In the genomic region with DNA sequence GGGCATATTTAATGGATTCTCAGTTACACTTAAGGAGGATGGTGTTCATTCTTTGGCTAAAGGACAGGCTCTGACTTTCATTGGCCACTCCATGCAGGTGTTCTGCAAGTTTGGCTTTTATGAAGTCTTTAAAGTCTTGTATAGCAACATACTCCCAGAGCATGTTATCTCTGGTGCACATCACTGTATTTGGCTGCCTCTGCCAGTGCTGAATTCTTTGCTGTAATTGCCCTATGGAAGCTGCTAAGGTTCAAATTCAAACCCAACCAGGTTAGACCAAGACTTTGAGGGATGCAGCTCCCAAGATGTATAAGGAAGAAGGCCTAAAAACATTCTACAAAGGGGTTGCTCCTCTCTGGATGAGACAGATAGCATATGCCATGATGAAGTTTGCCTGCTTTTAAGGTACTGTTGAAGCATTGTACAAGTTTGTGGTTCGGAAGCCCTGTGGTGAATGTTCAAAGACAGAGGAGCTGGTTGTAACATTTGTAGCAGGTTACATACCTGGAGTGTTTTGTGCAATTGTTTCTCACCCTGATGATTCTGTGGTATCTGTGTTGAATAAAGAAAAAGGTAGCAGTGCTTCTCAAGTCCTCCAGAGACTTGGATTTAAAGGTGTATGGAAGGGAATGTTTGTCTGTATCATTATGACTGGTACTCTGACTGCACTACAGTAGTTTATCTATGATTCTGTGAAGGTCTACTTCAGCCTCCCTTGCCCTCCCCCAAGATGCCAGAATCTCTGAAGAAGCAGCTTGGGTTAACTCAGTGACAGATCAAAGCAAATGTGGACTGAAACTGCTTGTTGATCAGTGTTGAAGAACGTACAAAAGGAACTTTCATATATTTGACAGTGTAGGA, we compare ENCODE assay signal across 9 cellular contexts. TPM values are rescaled to one million over a fixed set of nuclear protein-coding genes. Genes with fewer than 3 reads are reported as not detected.
A peak's percentile ranks its signal among the peaks of the same experiment; 100 is the strongest.
DNase-seq lines count a peak whose midpoint lies in the region; ATAC-seq and TF ChIP-seq lines count a peak whose summit lies in the region.
"Had no signal": no experiment of that assay in that cellular context is flagged by ENCODE, and none has a peak within 500 bp of the region (broad histone marks: within the 10 kb centered on the region; RNA-seq: fewer than 3 reads in every experiment).

No MANE protein-coding gene starts in this region.

- H3K36me3 Mint-ChIP-seq in T-helper 1 cell treated with Interleukin-12 subunit alpha and Interleukin-12 subunit beta and Interleukin-4 antibody, amounts not matched to agents 30 μg/mL and 1 μg/mL, for 36 hours (ENCODE audit: low read depth): peaks cover 24% of the 10 kb centered on the region
- peaks cover 0 to 8% (median 4%) of the 10 kb centered on the region in 3 donors for H3K36me3 Mint-ChIP-seq in naive thymus-derived CD8-positive, alpha-beta T cell

- peak in 8 of 10 donors; percentile 25 to 81 (median 60) for DNase-seq in naive thymus-derived CD8-positive, alpha-beta T cell
- DNase-seq in BE2C: no peak
- no peak for DNase-seq in NCI-H748 (lab: John Stamatoyannopoulos, UW; ENCODE audit: unreplicated experiment)
- DNase-seq in transverse colon: no peak
- DNase-seq: right lobe of liver had no signal

- peak overlapping the region; percentile 79 for H3K4me3 Mint-ChIP-seq in T-helper 1 cell treated with Interleukin-12 subunit alpha and Interleukin-12 subunit beta and Interleukin-4 antibody, amounts not matched to agents 30 μg/mL and 1 μg/mL, for 36 hours
- peak overlapping the region; percentile 68 to 95 (median 86) for H3K4me3 Mint-ChIP-seq in naive thymus-derived CD8-positive, alpha-beta T cell

- intact Hi-C loops in transverse colon (cut with DNase I; ENCODE audit: low total_unique reads): no loop called here

- H3K4me1 Mint-ChIP-seq in T-helper 1 cell treated with Interleukin-12 subunit alpha and Interleukin-12 subunit beta and Interleukin-4 antibody, amounts not matched to agents 30 μg/mL and 1 μg/mL, for 36 hours (ENCODE audit: low read depth): peaks cover 59% of the 10 kb centered on the region
- H3K4me1 Mint-ChIP-seq in naive thymus-derived CD8-positive, alpha-beta T cell: peaks cover 28 to 80% (median 76%) of the 10 kb centered on the region in 4 donors

- TF ChIP-seq CTCF in BE2C (IDR thresholded peaks at IDR 0.05; ENCODE audit: low read depth, low read length) (no peak), transverse colon (IDR thresholded peaks at IDR 0.05) (no peak)

- H3K36me3 ChIP-seq in BE2C (no peaks in the 10 kb centered on the region), transverse colon (no peaks in the 10 kb centered on the region)
- H3K36me3 ChIP-seq: right lobe of liver had no signal

- in situ Hi-C loops in transverse colon (cut with MboI; ENCODE audit: low pct_ligation_motif_present in 1 of 4, low pct_unique_long_range_greater_than_20kb in 1 of 4, low sequenced_read_pairs in 3 of 4): no loop called here

- peak overlapping the region in 2 of 4 donors; percentile 3 to 18 for H3K27ac ChIP-seq in transverse colon
- H3K27ac ChIP-seq: right lobe of liver had no signal

- TF ChIP-seq POLR2A in GM18505 (IDR thresholded peaks at IDR 0.05; ENCODE audit: borderline replicate concordance, extremely low read depth, insufficient read depth, insufficient read length): no peak
- TF ChIP-seq POLR2A in transverse colon (IDR thresholded peaks at IDR 0.05): no peak

- WGBS in transverse colon (ENCODE audit: low coverage in 1 of 2), 2 donors: 73% methylated on average over 2 of the region's 2 CpGs; no CpG with 5 or more reads in 1 of the 2 donors

- TF ChIP-seq EP300 in transverse colon (IDR thresholded peaks at IDR 0.05; ENCODE audit: low read depth): no peak

- peak overlapping the region; percentile 85 for H3K27ac Mint-ChIP-seq in T-helper 1 cell treated with Interleukin-12 subunit alpha and Interleukin-12 subunit beta and Interleukin-4 antibody, amounts not matched to agents 30 μg/mL and 1 μg/mL, for 36 hours
- H3K27ac Mint-ChIP-seq in naive thymus-derived CD8-positive, alpha-beta T cell: peak overlapping the region; percentile 78 to 97 (median 92)

- H3K27me3 ChIP-seq in BE2C (no peaks in the 10 kb centered on the region), transverse colon (no peaks in the 10 kb centered on the region)
- H3K27me3 ChIP-seq: right lobe of liver had no signal

- H3K4me3 ChIP-seq in BE2C (ENCODE audit: low read depth, low read length): no peak overlapping the region
- no peak overlapping the region for H3K4me3 ChIP-seq in transverse colon
- H3K4me3 ChIP-seq: right lobe of liver had no signal

- H3K4me1 ChIP-seq in BE2C: 0 out of 2 replicates have a peak, but pooled peaks cover 5% of the 10 kb centered on the region
- H3K4me1 ChIP-seq in transverse colon: no peaks in the 10 kb centered on the region

- no peaks in the 10 kb centered on the region for H3K9me3 ChIP-seq in BE2C
- H3K9me3 ChIP-seq in transverse colon: no peaks in the 10 kb centered on the region
- H3K9me3 ChIP-seq: right lobe of liver had no signal

- H3K27me3 Mint-ChIP-seq in T-helper 1 cell treated with Interleukin-12 subunit alpha and Interleukin-12 subunit beta and Interleukin-4 antibody, amounts not matched to agents 30 μg/mL and 1 μg/mL, for 36 hours (ENCODE audit: low read depth): no peaks in the 10 kb centered on the region
- no peaks in the 10 kb centered on the region for H3K27me3 Mint-ChIP-seq in naive thymus-derived CD8-positive, alpha-beta T cell

- POLR2A ChIA-PET in naive thymus-derived CD8-positive, alpha-beta T cell (lab: Charles Lee): interaction anchor here (1.2 to 13.0 kb wide), 9 partner anchors 9 to 151 kb away, joined by 3 to 269 read pairs (median 5); a partner anchor contains a TSS

- ATAC-seq in GM18505 (IDR thresholded peaks at IDR 0.05; ENCODE audit: unreplicated experiment) (peak; percentile 53), HG02610 (IDR thresholded peaks at IDR 0.05; ENCODE audit: unreplicated experiment) (peak; percentile 69), HG03457 (IDR thresholded peaks at IDR 0.05; ENCODE audit: unreplicated experiment) (no peak)
- ATAC-seq in naive thymus-derived CD8-positive, alpha-beta T cell: peak; percentile 86 to 88
- ATAC-seq: right lobe of liver had no signal

- H3K9me3 Mint-ChIP-seq in T-helper 1 cell treated with Interleukin-12 subunit alpha and Interleukin-12 subunit beta and Interleukin-4 antibody, amounts not matched to agents 30 μg/mL and 1 μg/mL, for 36 hours: no peaks in the 10 kb centered on the region
- H3K9me3 Mint-ChIP-seq in naive thymus-derived CD8-positive, alpha-beta T cell: no peaks in the 10 kb centered on the region

RNA-seq across cellular contexts. Expression of a gene that starts 19.4 kb away (rescaled TPM):
- 10 to 100 TPM; 28.7 to 30.9 TPM for total RNA-seq in naive thymus-derived CD8-positive, alpha-beta T cell
- 10 to 100 TPM; 12.0 to 15.6 (median 14.0) TPM for polyA plus RNA-seq in naive thymus-derived CD8-positive, alpha-beta T cell
- 3.9 TPM for polyA plus RNA-seq in BE2C (2012; ENCODE audit: insufficient read depth, insufficient read length, low read depth)
- total RNA-seq in transverse colon: 10 to 100 TPM; 17.6 to 35.9 (median 25.2) TPM

RNA-seq across cellular contexts. Expression of a gene that starts 19.7 kb away (rescaled TPM):
- 100 to 1,000 TPM; 161 to 162 TPM for total RNA-seq in naive thymus-derived CD8-positive, alpha-beta T cell
- polyA plus RNA-seq in naive thymus-derived CD8-positive, alpha-beta T cell: 100 to 1,000 TPM; 181 to 199 (median 190) TPM
- polyA plus RNA-seq in BE2C (2012; ENCODE audit: insufficient read depth, insufficient read length, low read depth): 197 TPM
- 10 to 100 TPM; 16.5 to 69.8 (median 37.5) TPM for total RNA-seq in transverse colon

Comparison
In these comparisons a context has a peak if more than half of its experiments do, and no peak if none do; other contexts are left out.
1. DNase-seq: peak in naive thymus-derived CD8-positive, alpha-beta T cell (8 of 10); none in BE2C (single experiment), NCI-H748 (single experiment) and transverse colon (single experiment).